ENCODE assay signal across 7 cellular contexts in the genomic region with DNA sequence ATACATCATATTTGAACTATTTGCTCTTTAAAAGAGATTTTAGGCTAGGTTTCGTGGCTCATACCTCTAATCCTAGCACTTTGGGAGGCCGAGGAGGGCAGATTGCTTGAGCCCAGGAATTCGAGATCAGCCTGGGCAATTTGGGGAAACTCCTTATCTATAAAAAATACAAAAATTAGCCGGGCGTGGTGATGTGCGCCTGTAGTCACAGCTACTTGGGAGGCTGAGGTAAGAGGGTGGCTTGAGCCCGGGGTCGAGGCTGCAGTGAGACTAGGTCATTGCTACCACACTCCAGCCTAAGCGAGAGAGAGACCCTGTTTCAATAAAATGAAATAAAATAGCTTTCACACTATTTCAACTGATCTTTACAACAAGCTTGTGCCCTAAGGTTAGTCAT. TPM values are rescaled to one million over a fixed set of nuclear protein-coding genes. Genes with fewer than 3 reads are reported as not detected.
A peak's percentile ranks its signal among the peaks of the same experiment; 100 is the strongest.
DNase-seq lines count a peak whose midpoint lies in the region; ATAC-seq lines count a peak whose summit lies in the region.

No MANE protein-coding gene starts in this region.

- H3K9ac ChIP-seq in HUES6 (ENCODE audit: low read length) (peak overlapping the region; percentile 86), iPS-18a (ENCODE audit: low read length) (peak overlapping the region; percentile 85)

- peaks cover 5% of the 10 kb centered on the region for H3K36me3 Mint-ChIP-seq in activated T-helper 1 cell treated with anti-CD3 and anti-CD28 coated beads, Interleukin-12 subunit alpha, Interleukin-12 subunit beta, Interleukin-2, Interleukin-4 antibody, amounts not matched to agents 30 ng/mL and 10 ng/mL and 1 ng/mL, durations not matched to agents 14 hours and 24 hours and 36 hours (ENCODE audit: low read depth)
- peaks cover 7 to 10% of the 10 kb centered on the region in 2 donors for H3K36me3 Mint-ChIP-seq in stimulated activated naive B cell treated with anti-CD40 and anti-IgM and Interleukin-4, amounts not matched to agents 10 μg/mL and 1 μg/mL and 100 μg/mL, for 72 hours

- H3K27ac ChIP-seq in HUES6 (ENCODE audit: low read depth, low read length) (0 out of 2 replicates have a peak overlapping the region, but pooled peaks have one; percentile 11), iPS-18a (ENCODE audit: low read length) (peak overlapping the region; percentile 38)

- no peaks in the 10 kb centered on the region for H3K9me3 Mint-ChIP-seq in activated T-helper 1 cell treated with anti-CD3 and anti-CD28 coated beads, Interleukin-12 subunit alpha, Interleukin-12 subunit beta, Interleukin-2, Interleukin-4 antibody, amounts not matched to agents 30 ng/mL and 10 ng/mL and 1 ng/mL, durations not matched to agents 14 hours and 24 hours and 36 hours
- H3K9me3 Mint-ChIP-seq in stimulated activated naive B cell treated with anti-CD40 and anti-IgM and Interleukin-4, amounts not matched to agents 10 μg/mL and 1 μg/mL and 100 μg/mL, for 72 hours = no peaks in the 10 kb centered on the region

- H3K4me1 ChIP-seq in HUES6 (ENCODE audit: control insufficient read depth, insufficient read depth, low read length) (peaks cover 11% of the 10 kb centered on the region), iPS-18a (ENCODE audit: control insufficient read depth, low read depth, low read length) (peaks cover 11% of the 10 kb centered on the region)

- peaks cover 6% of the 10 kb centered on the region for H3K36me3 ChIP-seq in HUES6 (ENCODE audit: control insufficient read depth, insufficient read depth, low read length)
- peaks cover 2% of the 10 kb centered on the region for H3K36me3 ChIP-seq in iPS-18a (ENCODE audit: control insufficient read depth, low read depth, low read length)

- DNase-seq in activated T-helper 1 cell treated with anti-CD3 and anti-CD28 coated beads, Interleukin-12 subunit alpha, Interleukin-12 subunit beta, Interleukin-2, Interleukin-4 antibody, amounts not matched to agents 30 ng/mL and 10 ng/mL and 1 ng/mL, durations not matched to agents 14 hours and 24 hours and 36 hours (ENCODE audit: low spot score) = no peak
- DNase-seq in stimulated activated naive B cell treated with anti-CD40 and anti-IgM and Interleukin-4, amounts not matched to agents 10 μg/mL and 1 μg/mL and 100 μg/mL, for 72 hours = no peak
- no peak for DNase-seq in NCI-H1105 treated with DMSO at 0.1 percent for 48 hours (lab: John Stamatoyannopoulos, UW)
- no peak for DNase-seq in NCI-H1930 (lab: John Stamatoyannopoulos, UW)
- DNase-seq in RPMI8226 = no peak

- H3K4me3 ChIP-seq in HUES6 (ENCODE audit: low read depth, low read length) (peak overlapping the region; percentile 92), iPS-18a (ENCODE audit: low read length) (peak overlapping the region; percentile 85)

- ATAC-seq in stimulated activated naive B cell treated with anti-CD40 and anti-IgM and Interleukin-4, amounts not matched to agents 10 μg/mL and 1 μg/mL and 100 μg/mL, for 72 hours (replicated peaks) = no peak

- H3K9me3 ChIP-seq in HUES6 (ENCODE audit: control insufficient read depth, insufficient read depth, low read depth, low read length) (no peaks in the 10 kb centered on the region), iPS-18a (ENCODE audit: control insufficient read depth, low read depth, low read length) (no peaks in the 10 kb centered on the region)

- peak overlapping the region; percentile 94 for H3K4me3 Mint-ChIP-seq in activated T-helper 1 cell treated with anti-CD3 and anti-CD28 coated beads, Interleukin-12 subunit alpha, Interleukin-12 subunit beta, Interleukin-2, Interleukin-4 antibody, amounts not matched to agents 30 ng/mL and 10 ng/mL and 1 ng/mL, durations not matched to agents 14 hours and 24 hours and 36 hours
- H3K4me3 Mint-ChIP-seq in stimulated activated naive B cell treated with anti-CD40 and anti-IgM and Interleukin-4, amounts not matched to agents 10 μg/mL and 1 μg/mL and 100 μg/mL, for 72 hours = peak overlapping the region; percentile 96 to 100

- H3K27me3 ChIP-seq in HUES6 (ENCODE audit: control insufficient read depth, insufficient read depth, low read length) (no peaks in the 10 kb centered on the region), iPS-18a (ENCODE audit: control insufficient read depth, insufficient read depth, low read length) (no peaks in the 10 kb centered on the region)

- H3K27ac Mint-ChIP-seq in activated T-helper 1 cell treated with anti-CD3 and anti-CD28 coated beads, Interleukin-12 subunit alpha, Interleukin-12 subunit beta, Interleukin-2, Interleukin-4 antibody, amounts not matched to agents 30 ng/mL and 10 ng/mL and 1 ng/mL, durations not matched to agents 14 hours and 24 hours and 36 hours = peak overlapping the region; percentile 93
- peak overlapping the region; percentile 96 for H3K27ac Mint-ChIP-seq in stimulated activated naive B cell treated with anti-CD40 and anti-IgM and Interleukin-4, amounts not matched to agents 10 μg/mL and 1 μg/mL and 100 μg/mL, for 72 hours

- intact Hi-C loops in activated T-helper 1 cell treated with anti-CD3 and anti-CD28 coated beads, Interleukin-12 subunit alpha, Interleukin-12 subunit beta, Interleukin-2, Interleukin-4 antibody, amounts not matched to agents 30 ng/mL and 10 ng/mL and 1 ng/mL, durations not matched to agents 14 hours and 24 hours and 36 hours (cut with micrococcal nuclease) = loop anchor here (2.0 to 10.0 kb wide), 3 partner anchors 496 to 903 kb away; partner anchors contain the start of genes FAM114A2, GALNT10, MFAP3 and SAP30L

- peaks cover 18% of the 10 kb centered on the region for H3K4me1 Mint-ChIP-seq in activated T-helper 1 cell treated with anti-CD3 and anti-CD28 coated beads, Interleukin-12 subunit alpha, Interleukin-12 subunit beta, Interleukin-2, Interleukin-4 antibody, amounts not matched to agents 30 ng/mL and 10 ng/mL and 1 ng/mL, durations not matched to agents 14 hours and 24 hours and 36 hours (ENCODE audit: low read depth)
- H3K4me1 Mint-ChIP-seq in stimulated activated naive B cell treated with anti-CD40 and anti-IgM and Interleukin-4, amounts not matched to agents 10 μg/mL and 1 μg/mL and 100 μg/mL, for 72 hours = peaks cover 17 to 35% of the 10 kb centered on the region in 2 donors

- H3K27me3 Mint-ChIP-seq in activated T-helper 1 cell treated with anti-CD3 and anti-CD28 coated beads, Interleukin-12 subunit alpha, Interleukin-12 subunit beta, Interleukin-2, Interleukin-4 antibody, amounts not matched to agents 30 ng/mL and 10 ng/mL and 1 ng/mL, durations not matched to agents 14 hours and 24 hours and 36 hours (ENCODE audit: insufficient read depth) = peaks cover 3% of the 10 kb centered on the region
- H3K27me3 Mint-ChIP-seq in stimulated activated naive B cell treated with anti-CD40 and anti-IgM and Interleukin-4, amounts not matched to agents 10 μg/mL and 1 μg/mL and 100 μg/mL, for 72 hours = no peaks in the 10 kb centered on the region

RNA-seq across cellular contexts. Expression of gene MRPL22, which starts 0.5 kb away (rescaled TPM):
- total RNA-seq in activated T-helper 1 cell treated with anti-CD3 and anti-CD28 coated beads, Interleukin-12 subunit alpha, Interleukin-12 subunit beta, Interleukin-2, Interleukin-4 antibody, amounts not matched to agents 30 ng/mL and 10 ng/mL and 1 ng/mL, durations not matched to agents 14 hours and 24 hours and 36 hours = 73.1 and 78.1 TPM in 2 replicates

RNA-seq across cellular contexts. Expression of gene GEMIN5, which starts 2.4 kb away (rescaled TPM):
- total RNA-seq in activated T-helper 1 cell treated with anti-CD3 and anti-CD28 coated beads, Interleukin-12 subunit alpha, Interleukin-12 subunit beta, Interleukin-2, Interleukin-4 antibody, amounts not matched to agents 30 ng/mL and 10 ng/mL and 1 ng/mL, durations not matched to agents 14 hours and 24 hours and 36 hours = 36.4 and 40.2 TPM in 2 replicates
